20 cellular contexts compared by ENCODE assay signal in the genomic region with DNA sequence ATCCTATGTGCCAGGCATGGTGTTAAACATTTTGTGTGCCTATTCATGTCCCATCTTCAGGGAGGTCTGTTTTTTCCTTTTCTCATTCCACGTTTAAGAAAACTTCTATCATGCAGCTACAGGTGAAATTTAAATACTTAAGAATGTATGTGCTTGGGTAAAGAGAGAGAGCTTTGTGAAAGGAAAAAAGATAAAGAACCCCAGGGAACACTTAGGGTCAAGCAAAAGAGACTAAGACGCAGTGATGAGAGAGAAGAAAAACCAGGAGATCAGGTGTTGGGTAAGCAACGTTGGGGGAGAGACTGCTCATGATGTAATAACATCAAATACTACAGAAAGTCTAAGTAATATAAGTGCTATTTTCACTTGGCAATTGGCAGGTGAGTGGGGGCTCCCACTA.
DNase-seq lines count a peak whose midpoint lies in the region; ATAC-seq, FAIRE-seq and TF ChIP-seq lines count a peak whose summit lies in the region.
"Had no signal": no experiment of that assay in that cellular context is flagged by ENCODE, and none has a peak within 500 bp of the region (broad histone marks: within the 10 kb centered on the region; RNA-seq: fewer than 3 reads in every experiment).

No MANE protein-coding gene starts in this region.

- H3K4me3 ChIP-seq in GM23338, result no peak overlapping the region
- no peak overlapping the region; a peak in 1 of 8 replicates for H3K4me3 ChIP-seq in H1 (ENCODE audit: extremely low read depth in 1 of 4, insufficient read depth in 2 of 4, low read depth in 3 of 4, low read length in 4 of 4)
- H3K4me3 ChIP-seq: A549; BLaER1 treated with 17β-estradiol and CSF1 and Interleukin-3, amounts not matched to agents 10 nM and 100 nM had no signal

- H3K9me3 Mint-ChIP-seq in GM23338, result no peaks in the 10 kb centered on the region
- H3K9me3 Mint-ChIP-seq: CD8-positive, alpha-beta T cell had no signal

- H3K56ac ChIP-seq in H1 (replicated peaks; ENCODE audit: insufficient read length, low read depth, low read length), result no peak overlapping the region

- no peak overlapping the region for H2BK15ac ChIP-seq in H1 (ENCODE audit: low read length)

- TF ChIP-seq CTCF in GM23338 (conservative IDR thresholded peaks at IDR 0.05; ENCODE audit: low read depth in 2 of 2), result no peak
- TF ChIP-seq CTCF in H1 (IDR thresholded peaks at IDR 0.05; ENCODE audit: control extremely low read depth in 1 of 3, insufficient read depth in 1 of 3, low read depth in 1 of 3, low read length in 3 of 3), result no peak

- TF ChIP-seq EP300 in H1 (IDR thresholded peaks at IDR 0.05; ENCODE audit: borderline replicate concordance in 1 of 2, low read depth in 2 of 2, low read length in 2 of 2), result no peak

- H4K20me1 ChIP-seq in GM23338 (replicated peaks; ENCODE audit: insufficient read depth), result no peaks in the 10 kb centered on the region
- H4K20me1 ChIP-seq in H1 (replicated peaks in 1 of 2; ENCODE audit: control insufficient read depth in 1 of 2, insufficient read depth in 2 of 2, low read length in 2 of 2), result no peaks in the 10 kb centered on the region
- H4K20me1 ChIP-seq: BLaER1 treated with 17β-estradiol and CSF1 and Interleukin-3, amounts not matched to agents 10 nM and 100 nM had no signal

- H3K27ac ChIP-seq in GM23338 (ENCODE audit: low read depth) (no peak overlapping the region), H1 (ENCODE audit: low read depth, low read length) (no peak overlapping the region)
- H3K27ac ChIP-seq: 22Rv1; A549; BLaER1 treated with 17β-estradiol and CSF1 and Interleukin-3, amounts not matched to agents 10 nM and 100 nM; C4-2B had no signal

- H3K4me1 ChIP-seq in GM23338 (ENCODE audit: insufficient read depth) (0 out of 2 replicates have a peak, but pooled peaks cover 13% of the 10 kb centered on the region), H1 (replicated peaks in 1 of 4; ENCODE audit: control insufficient read depth in 3 of 4, insufficient read depth in 4 of 4, low read length in 3 of 4) (peaks cover 0 to 10% (median 1%) of the 10 kb centered on the region in 4 experiments; a peak in 3 of 7 replicates)
- H3K4me1 ChIP-seq: A549; BLaER1 treated with 17β-estradiol and CSF1 and Interleukin-3, amounts not matched to agents 10 nM and 100 nM; Caco-2 had no signal

- peak; percentile 86 for ATAC-seq in GM23338
- no peak for ATAC-seq in HG03354 (IDR thresholded peaks at IDR 0.05; ENCODE audit: poor library complexity, severe bottlenecking, unreplicated experiment)
- ATAC-seq: A549; CD8-positive, alpha-beta T cell had no signal

- no peak overlapping the region for H2BK5ac ChIP-seq in H1 (ENCODE audit: low read depth, low read length)

- H3K23ac ChIP-seq in H1 (ENCODE audit: insufficient read length), result no peak overlapping the region

- DNase-seq in GM23338 (ENCODE audit: low spot score), result peak; percentile 47
- no peak for DNase-seq in H1 (ENCODE audit: low read depth in 1 of 2, low spot score in 2 of 2)
- peak; percentile 35 for DNase-seq in iPS-NIHi11 (ENCODE audit: low spot score)
- no peak for DNase-seq in NCI-H2227 treated with DMSO at 0.1 percent for 48 hours (lab: John Stamatoyannopoulos, UW)
- DNase-seq: AML-193; Caco-2; Calu3; CD4-positive, alpha-beta T cell; CD8-positive, alpha-beta T cell; DMS79 treated with DMSO at 0.1 percent for 48 hours; GF-D8 had no signal

- FAIRE-seq in H1 (lab: Jason Lieb, UNC), result no peak
- FAIRE-seq: A549, D721Med, G401.6, GM12891 had no signal

- H2AK5ac ChIP-seq in H1 (ENCODE audit: low read depth, low read length), result no peak overlapping the region

- H2AFZ ChIP-seq in GM23338 (no peak overlapping the region), H1 (ENCODE audit: low read length) (no peak overlapping the region)

- no peaks in the 10 kb centered on the region for H3K9me3 ChIP-seq in H1 (ENCODE audit: insufficient read depth in 2 of 2, low read depth in 1 of 2, low read length in 1 of 2)
- H3K9me3 ChIP-seq: A549; BLaER1 treated with 17β-estradiol and CSF1 and Interleukin-3, amounts not matched to agents 10 nM and 100 nM; Caco-2 had no signal

- H4K91ac ChIP-seq in H1 (replicated peaks; ENCODE audit: insufficient read length, low read length), result no peak overlapping the region

- H3F3A ChIP-seq in GM23338 (replicated peaks; ENCODE audit: low read depth), result no peaks in the 10 kb centered on the region

- H3K4ac ChIP-seq in H1 (replicated peaks; ENCODE audit: insufficient read length, low read depth, low read length), result no peak overlapping the region

- no peaks in the 10 kb centered on the region for H3K79me1 ChIP-seq in H1 (ENCODE audit: low read depth, low read length)

- no peak for TF ChIP-seq RAD21 in H1 (IDR thresholded peaks at IDR 0.05 in 1 of 2, conservative IDR thresholded peaks at IDR 0.05 in 1 of 2; ENCODE audit: low read depth in 2 of 2, low read length in 2 of 2)

- peaks cover 10% of the 10 kb centered on the region for H3K27me3 Mint-ChIP-seq in GM23338 (ENCODE audit: insufficient read depth, low read depth, poor library complexity)
- H3K27me3 Mint-ChIP-seq: B cell; CD4-positive, alpha-beta T cell had no signal

- H3K4me3 Mint-ChIP-seq in GM23338, result no peak overlapping the region
- H3K4me3 Mint-ChIP-seq: B cell; CD4-positive, alpha-beta T cell; CD8-positive, alpha-beta T cell had no signal

- no peak overlapping the region for H3K14ac ChIP-seq in H1 (ENCODE audit: insufficient read length)

- H3K27ac Mint-ChIP-seq in GM23338, result no peak overlapping the region
- H3K27ac Mint-ChIP-seq: B cell; CD4-positive, alpha-beta T cell; CD8-positive, alpha-beta T cell had no signal

- H3K27me3 ChIP-seq in GM23338 (ENCODE audit: insufficient read depth) (peaks cover 7% of the 10 kb centered on the region; the same call in 1 of the 2 replicates), H1 (replicated peaks in 1 of 4; ENCODE audit: control insufficient read depth in 3 of 4, extremely low read depth in 1 of 4, insufficient read depth in 3 of 4, low read length in 3 of 4) (peaks cover 0 to 4% (median 2%) of the 10 kb centered on the region in 4 experiments; a peak in 4 of 7 replicates)
- H3K27me3 ChIP-seq: BLaER1 treated with 17β-estradiol and CSF1 and Interleukin-3, amounts not matched to agents 10 nM and 100 nM had no signal

- H3K9me2 ChIP-seq in GM23338 (ENCODE audit: insufficient read depth), result peaks cover 7% of the 10 kb centered on the region; the same call in 1 of the 2 replicates

- H2BK120ac ChIP-seq in H1 (replicated peaks; ENCODE audit: low read depth, low read length), result no peak overlapping the region

- H4K5ac ChIP-seq in H1 (ENCODE audit: insufficient read length, low read depth, low read length), result no peak overlapping the region

- H2BK20ac ChIP-seq in H1 (ENCODE audit: low read length), result no peak overlapping the region

- H3K36me3 Mint-ChIP-seq in GM23338 (ENCODE audit: low read depth), result peaks cover 5% of the 10 kb centered on the region; the same call in 1 of the 3 replicates
- H3K36me3 Mint-ChIP-seq: CD8-positive, alpha-beta T cell had no signal

- no peak overlapping the region for H3K9ac ChIP-seq in H1 (replicated peaks in 1 of 4; ENCODE audit: extremely low read depth in 1 of 4, low read depth in 3 of 4, low read length in 3 of 4)
- H3K9ac ChIP-seq: BLaER1 treated with 17β-estradiol and CSF1 and Interleukin-3, amounts not matched to agents 10 nM and 100 nM had no signal

- H3K36me3 ChIP-seq in GM23338 (ENCODE audit: insufficient read depth), result no peaks in the 10 kb centered on the region
- no peaks in the 10 kb centered on the region for H3K36me3 ChIP-seq in H1 (ENCODE audit: control insufficient read depth in 2 of 4, insufficient read depth in 4 of 4, low read length in 3 of 4)
- H3K36me3 ChIP-seq: BLaER1 treated with 17β-estradiol and CSF1 and Interleukin-3, amounts not matched to agents 10 nM and 100 nM had no signal

- 7% methylated on average over 3 of the region's 3 CpGs; no CpG with 5 or more reads in 1 of the 2 experiments for WGBS in H1 (ENCODE audit: extremely low coverage in 1 of 2, insufficient coverage in 1 of 2, insufficient read length in 1 of 2, insufficient replicate concordance in 2 of 2, low coverage in 1 of 2, low lambda C conversion rate in 2 of 2, missing lambda C conversion rate in 1 of 2), 2 experiments

- H3K4me2 ChIP-seq in GM23338, result no peak overlapping the region
- peak overlapping the region; percentile 25 to 41; a peak in 3 of 4 replicates for H3K4me2 ChIP-seq in H1 (ENCODE audit: insufficient read depth in 1 of 2, low read depth in 2 of 2, low read length in 2 of 2)
- H3K4me2 ChIP-seq: A549; BLaER1 treated with 17β-estradiol and CSF1 and Interleukin-3, amounts not matched to agents 10 nM and 100 nM had no signal

- no peak overlapping the region for H4K8ac ChIP-seq in H1 (ENCODE audit: extremely low read depth, insufficient read depth, low read length)

- CTCF ChIA-PET in H1 (lab: Charles Lee; ENCODE audit: partially characterized antibody), result interaction anchor here (2.0 kb wide), 1 partner anchor 14 kb away, joined by 9 read pairs; no protein-coding TSS in a partner anchor

- no peaks in the 10 kb centered on the region for H3K23me2 ChIP-seq in H1 (ENCODE audit: low read depth, low read length)

- H3K4me1 Mint-ChIP-seq in GM23338, result peaks cover 29% of the 10 kb centered on the region
- H3K4me1 Mint-ChIP-seq: B cell had no signal

- H2BK12ac ChIP-seq in H1 (ENCODE audit: low read depth, low read length), result no peak overlapping the region

- POLR2A ChIA-PET in H1 (lab: Charles Lee; ENCODE audit: partially characterized antibody), result no interaction called here

- TF ChIP-seq POLR2A in H1 (IDR thresholded peaks at IDR 0.05; ENCODE audit: control extremely low read depth in 1 of 2, low read depth in 2 of 2, low read length in 2 of 2), result no peak

- H3K79me2 ChIP-seq in GM23338 (replicated peaks; ENCODE audit: insufficient read depth) (no peaks in the 10 kb centered on the region), H1 (ENCODE audit: control insufficient read depth in 1 of 2, insufficient read depth in 2 of 2, low read length in 2 of 2) (no peaks in the 10 kb centered on the region)

- no peak overlapping the region for H3K18ac ChIP-seq in H1 (ENCODE audit: extremely low read depth, low read length)

TF ChIP-seq in GM23338, 12 proteins besides CTCF, POLR2A, EP300 and RAD21 (continues in another document):
- TF ChIP-seq CREB1 (CRISPR knock-in tag; IDR thresholded peaks at IDR 0.05; ENCODE audit: low read depth), result peak; percentile 36; the same call in 1 of the 2 replicates

TF ChIP-seq in H1, 55 proteins besides CTCF, POLR2A, EP300 and RAD21 (continues in another document):
- TF ChIP-seq EZH2 (IDR thresholded peaks at IDR 0.05; ENCODE audit: low read depth, low read length, severe bottlenecking) (no peak), SP1 (IDR thresholded peaks at IDR 0.05; ENCODE audit: low read depth, low read length) (peak; percentile 70; the same call in 1 of the 2 replicates), RBBP5 (IDR thresholded peaks at IDR 0.05; ENCODE audit: borderline replicate concordance, low read depth, low read length) (no peak), CEBPB (IDR thresholded peaks at IDR 0.05; ENCODE audit: low read depth, low read length) (peak; percentile 38), POU5F1 (IDR thresholded peaks at IDR 0.05; ENCODE audit: low read depth, low read length) (no peak), FOSL1 (IDR thresholded peaks at IDR 0.05; ENCODE audit: insufficient read depth, low read depth, low read length) (no peak)
- TF ChIP-seq, protein P1, sequence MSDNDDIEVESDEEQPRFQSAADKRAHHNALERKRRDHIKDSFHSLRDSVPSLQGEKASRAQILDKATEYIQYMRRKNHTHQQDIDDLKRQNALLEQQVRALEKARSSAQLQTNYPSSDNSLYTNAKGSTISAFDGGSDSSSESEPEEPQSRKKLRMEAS (IDR thresholded peaks at IDR 0.05), result no peak

Comparison
In these comparisons a context has a peak if more than half of its experiments do, and no peak if none do; other contexts are left out.
1. DNase-seq: peak in GM23338 (single experiment) and iPS-NIHi11 (single experiment); none in H1 (0 of 2) and NCI-H2227 treated with DMSO at 0.1 percent for 48 hours (single experiment).